Comparison of ENCODE assay signal across 27 cellular contexts in genomic region chr5:6190838-6191237, GRCh38.
"Had no signal": no experiment of that assay in that cellular context is flagged by ENCODE, and none has a peak within 500 bp of the region (broad histone marks: within the 10 kb centered on the region; RNA-seq: fewer than 3 reads in every experiment).

No MANE protein-coding gene starts in this region.

- ATAC-seq: activated CD4-positive, CD25-positive, alpha-beta regulatory T cell treated with anti-CD3 and anti-CD28 coated beads, Interleukin-2, amount 50 U/mL, for 24 hours; activated naive CD8-positive, alpha-beta T cell treated with anti-CD3 and anti-CD28 coated beads, Interleukin-2, amount 50 U/mL, for 24 hours; heart left ventricle; left colon; naive thymus-derived CD4-positive, alpha-beta T cell; pancreas; psoas muscle; stimulated activated naive B cell treated with anti-CD40 and anti-IgM and Interleukin-4, amounts not matched to agents 10 μg/mL and 1 μg/mL and 100 μg/mL, for 72 hours had no signal

- H3K9me3 Mint-ChIP-seq: activated CD4-positive, alpha-beta memory T cell treated with anti-CD3 and anti-CD28 coated beads, Interleukin-2, amount 10 ng/mL, durations not matched to agents 7 days and 5 days; activated CD4-positive, alpha-beta T cell treated with anti-CD3 and anti-CD28 coated beads, Interleukin-2, amount 10 ng/mL, durations not matched to agents 7 days and 5 days; activated naive CD4-positive, alpha-beta T cell treated with anti-CD3 and anti-CD28 coated beads, Interleukin-2, amount 50 U/mL, for 24 hours; activated naive CD8-positive, alpha-beta T cell treated with anti-CD3 and anti-CD28 coated beads, Interleukin-2, amount 50 U/mL, for 24 hours; activated T-helper 2 cell treated with anti-CD3 and anti-CD28 coated beads, Interferon-gamma antibody, Interleukin-2, Interleukin-4, amounts not matched to agents 10 μg/mL and 5 μg/mL and 100 μg/mL, durations not matched to agents 14 hours and 24 hours and 36 hours had no signal

- H3K27me3 Mint-ChIP-seq: activated CD4-positive, alpha-beta memory T cell treated with anti-CD3 and anti-CD28 coated beads, Interleukin-2, amount 10 ng/mL, durations not matched to agents 7 days and 5 days; activated naive CD8-positive, alpha-beta T cell treated with anti-CD3 and anti-CD28 coated beads, Interleukin-2, amount 50 U/mL, for 24 hours; stimulated activated naive B cell treated with anti-CD40 and anti-IgM and Interleukin-4, amounts not matched to agents 10 μg/mL and 1 μg/mL and 100 μg/mL, for 72 hours had no signal

- H3K27me3 ChIP-seq: breast epithelium, heart left ventricle, pancreas, stomach, thyroid gland, upper lobe of left lung had no signal

- H3K27ac Mint-ChIP-seq: activated CD4-positive, alpha-beta memory T cell treated with anti-CD3 and anti-CD28 coated beads, Interleukin-2, amount 10 ng/mL, durations not matched to agents 7 days and 5 days; activated CD4-positive, alpha-beta T cell treated with anti-CD3 and anti-CD28 coated beads, Interleukin-2, amount 10 ng/mL, durations not matched to agents 7 days and 5 days; activated naive CD4-positive, alpha-beta T cell treated with anti-CD3 and anti-CD28 coated beads, Interleukin-2, amount 50 U/mL, for 24 hours; activated naive CD8-positive, alpha-beta T cell treated with anti-CD3 and anti-CD28 coated beads, Interleukin-2, amount 50 U/mL, for 24 hours; activated T-helper 2 cell treated with anti-CD3 and anti-CD28 coated beads, Interferon-gamma antibody, Interleukin-2, Interleukin-4, amounts not matched to agents 10 μg/mL and 5 μg/mL and 100 μg/mL, durations not matched to agents 14 hours and 24 hours and 36 hours; immature natural killer cell; naive thymus-derived CD4-positive, alpha-beta T cell; stimulated activated naive B cell treated with anti-CD40 and anti-IgM and Interleukin-4, amounts not matched to agents 10 μg/mL and 1 μg/mL and 100 μg/mL, for 72 hours had no signal

- H3K36me3 ChIP-seq: breast epithelium, heart left ventricle, pancreas, stomach, thyroid gland, upper lobe of left lung had no signal

- H3K9me3 ChIP-seq: breast epithelium, heart left ventricle, pancreas, psoas muscle, stomach, thyroid gland, upper lobe of left lung had no signal

- H3K4me1 Mint-ChIP-seq: activated CD4-positive, alpha-beta memory T cell treated with anti-CD3 and anti-CD28 coated beads, Interleukin-2, amount 10 ng/mL, durations not matched to agents 7 days and 5 days; activated CD4-positive, alpha-beta T cell treated with anti-CD3 and anti-CD28 coated beads, Interleukin-2, amount 10 ng/mL, durations not matched to agents 7 days and 5 days; activated naive CD4-positive, alpha-beta T cell treated with anti-CD3 and anti-CD28 coated beads, Interleukin-2, amount 50 U/mL, for 24 hours; activated naive CD8-positive, alpha-beta T cell treated with anti-CD3 and anti-CD28 coated beads, Interleukin-2, amount 50 U/mL, for 24 hours; immature natural killer cell had no signal

- H3K27ac ChIP-seq: breast epithelium, heart left ventricle, pancreas, psoas muscle, stomach, thyroid gland, upper lobe of left lung, VCaP had no signal

- H3K4me1 ChIP-seq: breast epithelium, heart left ventricle, pancreas, psoas muscle, thyroid gland, upper lobe of left lung had no signal

- H3K4me3 ChIP-seq: breast epithelium, heart left ventricle, pancreas, psoas muscle, stomach, thyroid gland, upper lobe of left lung had no signal

- H3K4me3 Mint-ChIP-seq: activated CD4-positive, alpha-beta memory T cell treated with anti-CD3 and anti-CD28 coated beads, Interleukin-2, amount 10 ng/mL, durations not matched to agents 7 days and 5 days; activated CD4-positive, alpha-beta T cell treated with anti-CD3 and anti-CD28 coated beads, Interleukin-2, amount 10 ng/mL, durations not matched to agents 7 days and 5 days; activated naive CD4-positive, alpha-beta T cell treated with anti-CD3 and anti-CD28 coated beads, Interleukin-2, amount 50 U/mL, for 24 hours; activated naive CD8-positive, alpha-beta T cell treated with anti-CD3 and anti-CD28 coated beads, Interleukin-2, amount 50 U/mL, for 24 hours; immature natural killer cell; naive thymus-derived CD4-positive, alpha-beta T cell; stimulated activated naive B cell treated with anti-CD40 and anti-IgM and Interleukin-4, amounts not matched to agents 10 μg/mL and 1 μg/mL and 100 μg/mL, for 72 hours had no signal

- DNase-seq: activated CD4-positive, alpha-beta memory T cell treated with anti-CD3 and anti-CD28 coated beads, Interleukin-2, amount 10 ng/mL, durations not matched to agents 7 days and 5 days; activated CD4-positive, alpha-beta T cell treated with anti-CD3 and anti-CD28 coated beads, Interleukin-2, amount 10 ng/mL, durations not matched to agents 7 days and 5 days; activated naive CD8-positive, alpha-beta T cell treated with anti-CD3 and anti-CD28 coated beads, Interleukin-2, amount 50 U/mL, for 24 hours; activated T-cell treated with anti-CD3 and anti-CD28 coated beads, Interleukin-2, amount 50 U/mL, for 48 hours; central memory CD4-positive, alpha-beta T cell; foreskin fibroblast; heart left ventricle; hypothalamus; immature natural killer cell; kidney; left colon; midbrain; naive thymus-derived CD4-positive, alpha-beta T cell; pancreas; psoas muscle; stimulated activated CD4-positive, alpha-beta T cell treated with anti-CD3 and anti-CD28 coated beads, Interleukin-15, amount 100 ng/mL, for 24 hours; stimulated activated CD4-positive, alpha-beta T cell treated with anti-CD3 and anti-CD28 coated beads, Interleukin-2, amount 100 ng/mL, for 24 hours; stimulated activated naive B cell treated with anti-CD40 and anti-IgM and Interleukin-4, amounts not matched to agents 10 μg/mL and 1 μg/mL and 100 μg/mL, for 72 hours; stomach; T-helper 9 cell; thyroid gland; upper lobe of left lung had no signal

- H3K36me3 Mint-ChIP-seq: activated naive CD4-positive, alpha-beta T cell treated with anti-CD3 and anti-CD28 coated beads, Interleukin-2, amount 50 U/mL, for 24 hours; immature natural killer cell; naive thymus-derived CD4-positive, alpha-beta T cell; stimulated activated naive B cell treated with anti-CD40 and anti-IgM and Interleukin-4, amounts not matched to agents 10 μg/mL and 1 μg/mL and 100 μg/mL, for 72 hours had no signal
